18 cellular contexts compared by ENCODE assay signal in genomic region chr3:13708301-13708700, GRCh38.
DNase-seq lines count a peak whose midpoint lies in the region; ATAC-seq and TF ChIP-seq lines count a peak whose summit lies in the region.
"Had no signal": no experiment of that assay in that cellular context is flagged by ENCODE, and none has a peak within 500 bp of the region (broad histone marks: within the 10 kb centered on the region; RNA-seq: fewer than 3 reads in every experiment).

No MANE protein-coding gene starts in this region.

- peaks cover 30% of the 10 kb centered on the region for H3K27me3 Mint-ChIP-seq in activated T-cell treated with anti-CD3 and anti-CD28 coated beads, Interleukin-2, amount 50 U/mL, for 4 hours (ENCODE audit: low read depth)
- peaks cover 57% of the 10 kb centered on the region for H3K27me3 Mint-ChIP-seq in activated T-helper 17 cell treated with anti-CD3 and anti-CD28 coated beads, Interleukin-2, amount 50 U/mL, for 72 hours

- peaks cover 13% of the 10 kb centered on the region for H3K9me3 Mint-ChIP-seq in activated T-cell treated with anti-CD3 and anti-CD28 coated beads, Interleukin-2, amount 50 U/mL, for 4 hours
- peaks cover 28% of the 10 kb centered on the region for H3K9me3 Mint-ChIP-seq in activated T-helper 17 cell treated with anti-CD3 and anti-CD28 coated beads, Interleukin-2, amount 50 U/mL, for 72 hours

- DNase-seq in activated T-cell treated with anti-CD3 and anti-CD28 coated beads, Interleukin-2, amount 50 U/mL, for 1 hour, result peak; percentile 1
- no peak for DNase-seq in activated T-cell treated with anti-CD3 and anti-CD28 coated beads, Interleukin-2, amount 50 U/mL, for 4 hours
- peak; percentile 20 for DNase-seq in activated CD8-positive, alpha-beta memory T cell treated with anti-CD3 and anti-CD28 coated beads, Interleukin-2, amount 50 U/mL, for 48 hours
- DNase-seq in mucosa of gallbladder (ENCODE audit: low spot score) (peak; percentile 6), ureter (ENCODE audit: low spot score) (peak; percentile 9), erythroblast (lab: John Stamatoyannopoulos, UW) (no peak)
- DNase-seq: left ventricle myocardium superior; NCI-H1694; NCI-H2171 treated with DMSO at 0.1 percent for 48 hours; NCI-H69; psoas muscle; RPMI8226; stimulated activated naive CD4-positive, alpha-beta T cell; T-helper 2 cell had no signal

- no peak overlapping the region for H3K4me3 Mint-ChIP-seq in activated T-cell treated with anti-CD3 and anti-CD28 coated beads, Interleukin-2, amount 50 U/mL, for 4 hours
- no peak overlapping the region for H3K4me3 Mint-ChIP-seq in activated T-helper 17 cell treated with anti-CD3 and anti-CD28 coated beads, Interleukin-2, amount 50 U/mL, for 72 hours
- H3K4me3 Mint-ChIP-seq: neural crest cell had no signal

- no peaks in the 10 kb centered on the region for H3K4me1 Mint-ChIP-seq in activated T-cell treated with anti-CD3 and anti-CD28 coated beads, Interleukin-2, amount 50 U/mL, for 4 hours (ENCODE audit: low read depth)
- H3K4me1 Mint-ChIP-seq in activated T-helper 17 cell treated with anti-CD3 and anti-CD28 coated beads, Interleukin-2, amount 50 U/mL, for 72 hours, result no peaks in the 10 kb centered on the region
- H3K4me1 Mint-ChIP-seq: neural crest cell had no signal

- no peak for TF ChIP-seq POLR2A in erythroblast (IDR thresholded peaks at IDR 0.05; ENCODE audit: low read length)

- no peak for ATAC-seq in activated T-cell treated with anti-CD3 and anti-CD28 coated beads, Interleukin-2, amount 50 U/mL, for 4 hours
- no peak for ATAC-seq in HG02884 (IDR thresholded peaks at IDR 0.05; ENCODE audit: unreplicated experiment)
- no peak for ATAC-seq in activated T-helper 17 cell treated with anti-CD3 and anti-CD28 coated beads, Interleukin-2, amount 50 U/mL, for 72 hours (replicated peaks)
- ATAC-seq: left ventricle myocardium superior, psoas muscle had no signal

- H3K36me3 Mint-ChIP-seq in activated T-cell treated with anti-CD3 and anti-CD28 coated beads, Interleukin-2, amount 50 U/mL, for 4 hours (ENCODE audit: insufficient read depth), result no peaks in the 10 kb centered on the region
- H3K36me3 Mint-ChIP-seq in activated T-helper 17 cell treated with anti-CD3 and anti-CD28 coated beads, Interleukin-2, amount 50 U/mL, for 72 hours (ENCODE audit: low read depth), result no peaks in the 10 kb centered on the region

- H3K27ac Mint-ChIP-seq in activated T-helper 17 cell treated with anti-CD3 and anti-CD28 coated beads, Interleukin-2, amount 50 U/mL, for 72 hours, result no peak overlapping the region
- H3K27ac Mint-ChIP-seq: activated T-helper 2 cell treated with anti-CD3 and anti-CD28 coated beads, Interferon-gamma antibody, Interleukin-2, Interleukin-4, amounts not matched to agents 10 μg/mL and 5 μg/mL and 100 μg/mL, durations not matched to agents 14 hours and 24 hours and 36 hours had no signal

Comparison
In these comparisons a context has a peak if more than half of its experiments do, and no peak if none do; other contexts are left out.
1. DNase-seq: peak in activated T-cell treated with anti-CD3 and anti-CD28 coated beads, Interleukin-2, amount 50 U/mL, for 1 hour (single experiment), activated CD8-positive, alpha-beta memory T cell treated with anti-CD3 and anti-CD28 coated beads, Interleukin-2, amount 50 U/mL, for 48 hours (single experiment), mucosa of gallbladder (single experiment) and ureter (single experiment); none in activated T-cell treated with anti-CD3 and anti-CD28 coated beads, Interleukin-2, amount 50 U/mL, for 4 hours (single experiment) and erythroblast (0 of 2).